ENCODE assay signal across 8 cellular contexts in the genomic region with DNA sequence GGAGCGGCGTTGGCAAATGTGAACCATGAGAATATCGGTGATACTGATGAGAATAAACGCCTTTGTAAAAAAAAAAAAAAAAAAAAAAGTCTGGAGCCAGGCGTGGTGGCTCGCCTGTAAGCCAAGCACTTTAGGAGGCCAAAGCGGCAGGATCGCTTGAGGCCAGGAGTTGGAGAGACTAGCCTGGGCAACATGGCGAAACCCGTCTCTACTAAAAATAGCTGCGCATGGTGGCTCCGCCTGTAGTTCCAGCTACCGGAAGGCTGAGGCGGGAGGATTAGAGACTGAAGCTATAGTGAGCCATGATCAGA. TPM values are rescaled to one million over a fixed set of nuclear protein-coding genes. Genes with fewer than 3 reads are reported as not detected.
A peak's percentile ranks its signal among the peaks of the same experiment; 100 is the strongest.
DNase-seq lines count a peak whose midpoint lies in the region; ATAC-seq and TF ChIP-seq lines count a peak whose summit lies in the region.

No MANE protein-coding gene starts in this region.

- H4K20me1 ChIP-seq in DOHH2 (ENCODE audit: control insufficient read depth, insufficient read depth, low read depth, low read length) = no peaks in the 10 kb centered on the region

- DNase-seq in coronary artery (ENCODE audit: low spot score) = no peak
- no peak for DNase-seq in naive B cell
- DNase-seq in NCI-H2107 treated with DMSO at 0.1 percent for 48 hours (lab: John Stamatoyannopoulos, UW; ENCODE audit: unreplicated experiment) = no peak
- no peak for DNase-seq in SK-N-DZ (ENCODE audit: low spot score)

- H3K9me3 Mint-ChIP-seq in naive B cell = peaks cover 0 to 2% (median 0%) of the 10 kb centered on the region in 7 donors

- H3K9me3 ChIP-seq in DOHH2 (ENCODE audit: control insufficient read depth, insufficient read depth, low read length) = no peaks in the 10 kb centered on the region
- H3K9me3 ChIP-seq in HUES64 (ENCODE audit: insufficient read depth, low read depth, low read length) = no peaks in the 10 kb centered on the region

- peaks cover 14 to 19% of the 10 kb centered on the region in 2 donors for H3K36me3 Mint-ChIP-seq in naive B cell

- peaks cover 34 to 58% (median 39%) of the 10 kb centered on the region in 3 donors for H3K4me1 Mint-ChIP-seq in naive B cell

- TF ChIP-seq CTCF in DOHH2 (IDR thresholded peaks at IDR 0.05; ENCODE audit: low read depth, low read length, poor library complexity, severe bottlenecking) = no peak
- no peak for TF ChIP-seq CTCF in coronary artery (IDR thresholded peaks at IDR 0.05)

- peaks cover 57% of the 10 kb centered on the region for H3K4me1 ChIP-seq in DOHH2 (ENCODE audit: control insufficient read depth, low read length)
- no peaks in the 10 kb centered on the region; the same call in 1 of the 2 replicates for H3K4me1 ChIP-seq in HUES64 (ENCODE audit: insufficient read depth, low read length)

- H3K27me3 Mint-ChIP-seq in naive B cell = no peaks in the 10 kb centered on the region

- H3K27ac ChIP-seq in DOHH2 (ENCODE audit: low read depth, low read length) = peak overlapping the region; percentile 99
- peak overlapping the region; percentile 93 for H3K27ac ChIP-seq in HUES64 (ENCODE audit: low read depth, low read length)
- H3K27ac ChIP-seq in coronary artery = peak overlapping the region; percentile 97 to 98

- peak overlapping the region; percentile 96 for H3K9ac ChIP-seq in HUES64 (ENCODE audit: low read depth, low read length)

- no peaks in the 10 kb centered on the region for H3K9me2 ChIP-seq in DOHH2 (replicated peaks; ENCODE audit: control insufficient read depth, low read length)

- H3K79me2 ChIP-seq in DOHH2 (ENCODE audit: control insufficient read depth, low read length) = peaks cover 49% of the 10 kb centered on the region

- H3K27ac Mint-ChIP-seq in naive B cell = peak overlapping the region; percentile 99 to 100 (median 100)

- H3K36me3 ChIP-seq in DOHH2 (ENCODE audit: control insufficient read depth, low read length) (peaks cover 47% of the 10 kb centered on the region), HUES64 (ENCODE audit: insufficient read depth, low read length) (peaks cover 32% of the 10 kb centered on the region)

- H3K4me3 ChIP-seq in DOHH2 (ENCODE audit: low read length) = peak overlapping the region; percentile 99
- peak overlapping the region; percentile 82 for H3K4me3 ChIP-seq in HUES64 (ENCODE audit: low read length)
- peak overlapping the region; percentile 85 for H3K4me3 ChIP-seq in coronary artery

- ATAC-seq in naive B cell (ENCODE audit: low read depth in 2 of 2) (no peak), HG03342 (IDR thresholded peaks at IDR 0.05; ENCODE audit: unreplicated experiment) (no peak), GM18511 (IDR thresholded peaks at IDR 0.05; ENCODE audit: unreplicated experiment) (no peak)

- peaks cover 18% of the 10 kb centered on the region for H3F3A ChIP-seq in DOHH2 (ENCODE audit: control insufficient read depth, insufficient read depth)

- H3K4me2 ChIP-seq in DOHH2 (ENCODE audit: low read length) = peak overlapping the region; percentile 70

- whole genome bisulfite sequencing in HUES64 = 2% methylated on average over 14 of the region's 14 CpGs

- peak overlapping the region; percentile 92 to 99 (median 99) for H3K4me3 Mint-ChIP-seq in naive B cell

- H3K27me3 ChIP-seq in DOHH2 (ENCODE audit: control insufficient read depth, low read length) (no peaks in the 10 kb centered on the region), HUES64 (ENCODE audit: insufficient read depth, low read length) (no peaks in the 10 kb centered on the region)

RNA-seq across cellular contexts. Expression of gene NFX1, which starts 0.4 kb away (rescaled TPM):
- 18.3 TPM for polyA plus RNA-seq in HUES64 (2013, experiment 1 of 2)
- 17.6 TPM for polyA plus RNA-seq in HUES64 (2013, experiment 2 of 2)
- 10 to 100 TPM; 25.7 to 59.9 (median 41.2) TPM for polyA plus RNA-seq in naive B cell (ENCODE audit: low read depth in 6 of 6)
- polyA plus RNA-seq in SK-N-DZ (2014; cell fraction: cytosol; rRNA removed) = 17.0 and 19.4 TPM in 2 replicates
- 16.0 and 25.3 TPM in 2 replicates for polyA plus RNA-seq in SK-N-DZ (2014; cell fraction: nucleus; rRNA removed)

RNA-seq across cellular contexts. Expression of gene CHMP5, which starts 25.0 kb away (rescaled TPM):
- polyA plus RNA-seq in HUES64 (2013, experiment 1 of 2) = 42.4 TPM
- 50.0 TPM for polyA plus RNA-seq in HUES64 (2013, experiment 2 of 2)
- 10 to 100 TPM; 41.6 to 76.4 (median 54.2) TPM for polyA plus RNA-seq in naive B cell (ENCODE audit: low read depth in 6 of 6)
- 175 and 178 TPM in 2 replicates for polyA plus RNA-seq in SK-N-DZ (2014; cell fraction: cytosol; rRNA removed)
- 64.1 and 123 TPM in 2 replicates for polyA plus RNA-seq in SK-N-DZ (2014; cell fraction: nucleus; rRNA removed)

RNA-seq across cellular contexts. Expression of gene BAG1, which starts 25.4 kb away (rescaled TPM):
- polyA plus RNA-seq in HUES64 (2013, experiment 1 of 2) = 49.6 TPM
- polyA plus RNA-seq in HUES64 (2013, experiment 2 of 2) = 45.5 TPM
- 10 to 100 TPM; 45.7 to 85.6 (median 73.2) TPM for polyA plus RNA-seq in naive B cell (ENCODE audit: low read depth in 6 of 6)
- polyA plus RNA-seq in SK-N-DZ (2014; cell fraction: cytosol; rRNA removed) = 115 and 124 TPM in 2 replicates
- polyA plus RNA-seq in SK-N-DZ (2014; cell fraction: nucleus; rRNA removed) = 66.0 and 71.5 TPM in 2 replicates

RNA-seq across cellular contexts. Expression of gene SPINK4, which starts 49.9 kb away (rescaled TPM):
- polyA plus RNA-seq in HUES64 (2013, experiment 1 of 2) = not detected
- not detected for polyA plus RNA-seq in HUES64 (2013, experiment 2 of 2)
- polyA plus RNA-seq in naive B cell (ENCODE audit: low read depth in 6 of 6) = not detected
- not detected in 2 replicates for polyA plus RNA-seq in SK-N-DZ (2014; cell fraction: cytosol; rRNA removed)
- not detected in 2 replicates for polyA plus RNA-seq in SK-N-DZ (2014; cell fraction: nucleus; rRNA removed)
